ENCODE assay signal across 8 cellular contexts in the genomic region with DNA sequence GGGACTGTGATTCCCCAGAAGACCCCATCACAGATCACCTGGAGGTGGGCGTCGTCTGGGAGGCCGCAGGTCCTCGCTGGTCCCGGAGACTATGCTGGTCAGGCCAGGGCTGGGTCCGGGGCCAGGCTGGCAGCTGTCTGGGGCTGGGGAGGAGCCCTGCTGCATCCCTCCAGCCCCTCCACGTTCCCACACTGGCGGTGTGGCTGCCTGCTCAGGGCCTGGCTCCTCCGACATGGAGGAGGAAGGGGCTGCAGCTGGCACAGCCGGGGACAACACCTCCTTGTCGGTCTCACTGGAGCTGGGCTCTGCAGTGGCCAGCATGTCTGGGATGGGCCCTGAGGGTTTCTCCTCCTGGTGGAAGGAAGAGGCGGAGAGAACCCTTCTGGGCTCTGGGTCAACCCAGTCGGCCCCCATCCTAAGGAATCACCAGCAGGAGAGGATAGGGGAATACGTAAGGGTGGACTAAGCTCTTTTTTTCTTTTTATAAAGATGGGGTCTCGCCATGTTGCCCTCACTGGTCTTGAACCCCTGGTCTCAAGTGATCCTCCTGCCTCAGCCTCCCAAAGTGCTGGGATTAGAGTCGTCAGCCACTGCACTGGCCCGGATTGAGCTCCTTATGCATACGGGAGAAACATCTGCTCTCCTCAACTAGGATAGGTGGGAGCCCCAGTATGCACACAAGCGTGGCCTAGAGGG. TPM values are rescaled to one million over a fixed set of nuclear protein-coding genes. Genes with fewer than 3 reads are reported as not detected.
DNase-seq lines count a peak whose midpoint lies in the region; ATAC-seq and TF ChIP-seq lines count a peak whose summit lies in the region.

No MANE protein-coding gene starts in this region.

- H3K27me3 Mint-ChIP-seq in IgD-negative memory B cell: no peaks in the 10 kb centered on the region
- H3K27me3 Mint-ChIP-seq in central memory CD8-positive, alpha-beta T cell: no peaks in the 10 kb centered on the region

- peaks cover 17% of the 10 kb centered on the region for H3K4me1 ChIP-seq in A673 (ENCODE audit: insufficient read depth, low read length, poor library complexity, severe bottlenecking)
- peaks cover 18% of the 10 kb centered on the region for H3K4me1 ChIP-seq in muscle layer of colon (ENCODE audit: insufficient read depth, low read length)

- peak overlapping the region; percentile 84 to 98 (median 98) for H3K27ac Mint-ChIP-seq in IgD-negative memory B cell
- peak overlapping the region; percentile 99 for H3K27ac Mint-ChIP-seq in central memory CD8-positive, alpha-beta T cell (ENCODE audit: low read depth)

- H3K4me3 ChIP-seq in A673 (ENCODE audit: low read depth, low read length, poor library complexity, severe bottlenecking): peak overlapping the region; percentile 90
- H3K4me3 ChIP-seq in muscle layer of colon (ENCODE audit: low read depth in 1 of 2, low read length in 2 of 2): peak overlapping the region; percentile 64 to 76

- peaks cover 9 to 19% (median 14%) of the 10 kb centered on the region in 3 donors for H3K4me1 Mint-ChIP-seq in IgD-negative memory B cell
- peaks cover 40% of the 10 kb centered on the region for H3K4me1 Mint-ChIP-seq in central memory CD8-positive, alpha-beta T cell

- DNase-seq in A673 (ENCODE audit: low spot score) (no peak), mesenteric fat pad (ENCODE audit: low spot score) (no peak), EL (no peak), Kasumi-1 (lab: John Stamatoyannopoulos, UW) (no peak)
- DNase-seq in central memory CD8-positive, alpha-beta T cell (ENCODE audit: low spot score in 2 of 2): no peak
- DNase-seq in stimulated activated CD4-positive, alpha-beta T cell treated with anti-CD3 and anti-CD28 coated beads, Interleukin-4, amount 100 ng/mL, for 24 hours: no peak

- no peaks in the 10 kb centered on the region for H3K9me3 Mint-ChIP-seq in IgD-negative memory B cell
- H3K9me3 Mint-ChIP-seq in central memory CD8-positive, alpha-beta T cell: no peaks in the 10 kb centered on the region

- CTCF ChIA-PET in A673 (lab: Charles Lee): interaction anchor here (0.6 to 1.5 kb wide), 4 partner anchors 10 to 128 kb away, joined by 3 to 12 read pairs (median 4); no protein-coding TSS in a partner anchor

- POLR2A ChIA-PET in A673 (lab: Charles Lee; ENCODE audit: low non-redundant PET): interaction anchor here (0.6 to 0.7 kb wide), 3 partner anchors 7 to 610 kb away, joined by 3 to 9 read pairs (median 4); no protein-coding TSS in a partner anchor

- intact Hi-C loops in A673 (cut with micrococcal nuclease; ENCODE audit: unreplicated experiment): no loop called here

- H3K27me3 ChIP-seq in A673 (replicated peaks; ENCODE audit: insufficient read depth, low read depth, low read length, poor library complexity) (no peaks in the 10 kb centered on the region), muscle layer of colon (ENCODE audit: control insufficient read depth in 1 of 2, insufficient read depth in 2 of 2, low read length in 2 of 2) (no peaks in the 10 kb centered on the region)

- BruUV-seq in A673 (replicated peaks; lab: Mats Ljungman, UMichigan): no TSS peak

- peak overlapping the region; percentile 81 to 99 (median 95) for H3K4me3 Mint-ChIP-seq in IgD-negative memory B cell
- H3K4me3 Mint-ChIP-seq in central memory CD8-positive, alpha-beta T cell: peak overlapping the region; percentile 92

- H3K9me3 ChIP-seq in A673 (ENCODE audit: low read depth, low read length, poor library complexity, severe bottlenecking) (no peaks in the 10 kb centered on the region), muscle layer of colon (ENCODE audit: low read length) (no peaks in the 10 kb centered on the region)

- H3K36me3 ChIP-seq in A673 (ENCODE audit: insufficient read depth, low read length, poor library complexity, severe bottlenecking) (peaks cover 11% of the 10 kb centered on the region), muscle layer of colon (ENCODE audit: insufficient read depth, low read length) (no peaks in the 10 kb centered on the region)

- no peak for ATAC-seq in central memory CD8-positive, alpha-beta T cell (replicated peaks; ENCODE audit: extremely low read depth, poor library complexity, severe bottlenecking)

- peak overlapping the region; percentile 49 for H3K9ac ChIP-seq in muscle layer of colon (ENCODE audit: low read length)

- peaks cover 3% of the 10 kb centered on the region for H3K36me3 Mint-ChIP-seq in IgD-negative memory B cell
- peaks cover 39% of the 10 kb centered on the region for H3K36me3 Mint-ChIP-seq in central memory CD8-positive, alpha-beta T cell (ENCODE audit: insufficient read depth)

- no peak for TF ChIP-seq CTCF in A673 (conservative IDR thresholded peaks at IDR 0.05; ENCODE audit: low read depth, low read length)

- peak overlapping the region; percentile 100 for H3K27ac ChIP-seq in A673 (ENCODE audit: low read depth, low read length, poor library complexity, severe bottlenecking)
- peak overlapping the region; percentile 78 for H3K27ac ChIP-seq in muscle layer of colon (ENCODE audit: low read depth, low read length)

RNA-seq across cellular contexts. Expression of a gene that starts 0.8 kb away (rescaled TPM):
- 26.0 and 26.7 TPM in 2 replicates for total RNA-seq in A673 (2021)
- polyA plus RNA-seq in IgD-negative memory B cell: 22.2 TPM
- total RNA-seq in mesenteric fat pad: 18.5 TPM

RNA-seq across cellular contexts. Expression of a gene that starts 10.7 kb away (rescaled TPM):
- total RNA-seq in A673 (2021): 0.42 and 0.49 TPM in 2 replicates
- polyA plus RNA-seq in IgD-negative memory B cell: not detected
- 4.5 TPM for total RNA-seq in mesenteric fat pad
